Comparison of ENCODE assay signal across 26 cellular contexts in the genomic region with DNA sequence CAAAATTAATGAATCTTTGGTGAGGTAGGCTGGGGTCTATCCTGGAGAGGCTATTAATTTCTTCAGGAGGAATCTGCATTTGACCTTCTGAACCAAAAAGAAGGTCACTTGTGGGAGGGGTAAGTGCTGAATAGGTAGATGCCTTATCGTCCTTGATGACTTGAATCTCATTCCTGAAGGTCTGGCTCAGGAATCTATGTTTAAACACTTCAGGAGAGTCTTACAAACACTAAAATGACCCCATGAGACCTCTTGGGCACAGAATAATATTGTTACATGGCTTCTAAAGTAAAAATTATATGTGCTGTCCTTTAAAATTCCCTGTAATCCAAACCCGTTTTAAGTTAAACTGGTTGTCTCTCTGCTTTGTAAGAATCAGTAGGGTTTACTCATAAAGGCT.
"Had no signal": no experiment of that assay in that cellular context is flagged by ENCODE, and none has a peak within 500 bp of the region (broad histone marks: within the 10 kb centered on the region; RNA-seq: fewer than 3 reads in every experiment).

No MANE protein-coding gene starts in this region.

- DNase-seq: activated CD4-positive, alpha-beta memory T cell treated with anti-CD3 and anti-CD28 coated beads for 36 hours; activated CD4-positive, alpha-beta T cell treated with anti-CD3 and anti-CD28 coated beads for 36 hours; activated CD4-positive, alpha-beta T cell treated with anti-CD3 and anti-CD28 coated beads, Interleukin-2, amount 10 ng/mL, durations not matched to agents 24 days and 14 days; activated CD4-positive, CD25-positive, alpha-beta regulatory T cell; activated CD4-positive, CD25-positive, alpha-beta regulatory T cell treated with anti-CD3 and anti-CD28 coated beads, Interleukin-2, amount 50 U/mL, for 72 hours; activated CD8-positive, alpha-beta memory T cell treated with anti-CD3 and anti-CD28 coated beads, Interleukin-2, amount 10 ng/mL, durations not matched to agents 7 days and 5 days; activated CD8-positive, alpha-beta memory T cell treated with anti-CD3 and anti-CD28 coated beads, Interleukin-2, amount 50 U/mL, for 4 hours; activated CD8-positive, alpha-beta T cell treated with anti-CD3 and anti-CD28 coated beads, Interleukin-2, amount 10 ng/mL, durations not matched to agents 7 days and 5 days; activated gamma-delta T cell treated with Interleukin-2 at 50 U/mL for 16 hours; activated naive CD4-positive, alpha-beta T cell treated with anti-CD3 and anti-CD28 coated beads, Interleukin-2, amount 50 U/mL, for 16 hours; activated naive CD4-positive, alpha-beta T cell treated with Interleukin-2 at 50 U/mL for 16 hours; activated T-cell treated with anti-CD3 and anti-CD28 coated beads, Interleukin-2, amount 50 U/mL, for 1 hour; activated T-cell treated with anti-CD3 and anti-CD28 coated beads, Interleukin-2, amount 50 U/mL, for 72 hours; amniotic stem cell; anterior cingulate cortex; body of pancreas; caudate nucleus; cortex of kidney; dermis blood vessel endothelial cell; effector CD4-positive, alpha-beta T cell; effector memory CD8-positive, alpha-beta T cell; erythroblast; esophagus squamous epithelium; foreskin melanocyte; T-helper 2 cell had no signal

- H3K4me3 ChIP-seq: body of pancreas, esophagus squamous epithelium, gastroesophageal sphincter had no signal

- H3K4me1 ChIP-seq: body of pancreas, esophagus squamous epithelium, gastroesophageal sphincter had no signal

- ATAC-seq: activated CD4-positive, alpha-beta T cell treated with anti-CD3 and anti-CD28 coated beads for 36 hours; activated CD8-positive, alpha-beta memory T cell treated with anti-CD3 and anti-CD28 coated beads, Interleukin-2, amount 10 ng/mL, durations not matched to agents 7 days and 5 days; activated CD8-positive, alpha-beta T cell treated with anti-CD3 and anti-CD28 coated beads, Interleukin-2, amount 10 ng/mL, durations not matched to agents 7 days and 5 days; activated T-cell treated with anti-CD3 and anti-CD28 coated beads, Interleukin-2, amount 50 U/mL, for 72 hours; body of pancreas; effector memory CD8-positive, alpha-beta T cell; gastroesophageal sphincter had no signal

- H3K36me3 ChIP-seq: esophagus squamous epithelium, gastroesophageal sphincter had no signal

- H3K27me3 ChIP-seq: body of pancreas, esophagus squamous epithelium, gastroesophageal sphincter had no signal

- H3K27ac ChIP-seq: body of pancreas, esophagus squamous epithelium, gastroesophageal sphincter had no signal

- H3K9me3 ChIP-seq: esophagus squamous epithelium, gastroesophageal sphincter had no signal
